8 cellular contexts compared by ENCODE assay signal in genomic region chr1:28582248-28582615, GRCh38.
DNase-seq lines count a peak whose midpoint lies in the region; ATAC-seq, FAIRE-seq and TF ChIP-seq lines count a peak whose summit lies in the region.

No MANE protein-coding gene starts in this region.

- H3K4me1 ChIP-seq in OCI-LY1 (ENCODE audit: insufficient read depth, low read length, severe bottlenecking) = peaks cover 42% of the 10 kb centered on the region
- peaks cover 14% of the 10 kb centered on the region for H3K4me1 ChIP-seq in effector memory CD4-positive, alpha-beta T cell (ENCODE audit: control insufficient read depth, insufficient read depth, low read length, poor library complexity, severe bottlenecking)
- peaks cover 7 to 16% of the 10 kb centered on the region in 2 donors for H3K4me1 ChIP-seq in muscle layer of duodenum (ENCODE audit: control insufficient read depth in 1 of 2, insufficient read depth in 2 of 2, low read length in 2 of 2)

- peak overlapping the region; percentile 90 for H3K9ac ChIP-seq in OCI-LY1 (ENCODE audit: low read length)

- H3K9me3 ChIP-seq in OCI-LY1 (ENCODE audit: low read length) (no peaks in the 10 kb centered on the region), muscle layer of duodenum (ENCODE audit: control insufficient read depth in 1 of 2, low read length in 2 of 2) (no peaks in the 10 kb centered on the region)
- no peaks in the 10 kb centered on the region for H3K9me3 ChIP-seq in effector memory CD4-positive, alpha-beta T cell (ENCODE audit: control insufficient read depth, low read length)

- peaks cover 8% of the 10 kb centered on the region; the same call in 1 of the 2 replicates for H3F3A ChIP-seq in OCI-LY1 (ENCODE audit: insufficient read depth, low read length)

- H3K79me2 ChIP-seq in OCI-LY1 (ENCODE audit: insufficient read depth, low read length) = peaks cover 16% of the 10 kb centered on the region

- no peak for FAIRE-seq in H54 (lab: Jason Lieb, UNC)

- no peak for TF ChIP-seq CTCF in OCI-LY1 (IDR thresholded peaks at IDR 0.05; ENCODE audit: low read length)

- DNase-seq in NCI-H82 (lab: John Stamatoyannopoulos, UW) (peak; percentile 53), NCI-H82 treated with DMSO at 0.1 percent for 48 hours (lab: John Stamatoyannopoulos, UW; ENCODE audit: unreplicated experiment) (no peak), H54 (ENCODE audit: insufficient read length, low spot score) (no peak)
- DNase-seq in effector memory CD4-positive, alpha-beta T cell = no peak
- DNase-seq in activated CD8-positive, alpha-beta memory T cell treated with anti-CD3 and anti-CD28 coated beads, Interleukin-2, amount 50 U/mL, for 4 hours = no peak

- H4K20me1 ChIP-seq in OCI-LY1 (ENCODE audit: insufficient read depth, low read length) = no peaks in the 10 kb centered on the region

- TF ChIP-seq POLR2A in H54 (IDR thresholded peaks at IDR 0.05; ENCODE audit: low read depth, low read length) = no peak

- no peaks in the 10 kb centered on the region for H3K27me3 ChIP-seq in OCI-LY1 (ENCODE audit: insufficient read depth, low read length)
- no peaks in the 10 kb centered on the region for H3K27me3 ChIP-seq in effector memory CD4-positive, alpha-beta T cell (replicated peaks; ENCODE audit: control insufficient read depth, insufficient read depth, low read length, poor library complexity, severe bottlenecking)
- no peaks in the 10 kb centered on the region for H3K27me3 ChIP-seq in muscle layer of duodenum (ENCODE audit: low read depth, low read length)

- no peaks in the 10 kb centered on the region for H3K9me2 ChIP-seq in OCI-LY1 (ENCODE audit: low read depth, low read length)

- ATAC-seq in HG03135 (IDR thresholded peaks at IDR 0.05; ENCODE audit: unreplicated experiment) = no peak

- H3K4me2 ChIP-seq in OCI-LY1 (ENCODE audit: low read length) = peak overlapping the region; percentile 79

- H2AFZ ChIP-seq in OCI-LY1 (ENCODE audit: low read length) = no peak overlapping the region

- H3K36me3 ChIP-seq in OCI-LY1 (ENCODE audit: insufficient read depth, low read length) = peaks cover 44% of the 10 kb centered on the region
- peaks cover 19% of the 10 kb centered on the region for H3K36me3 ChIP-seq in effector memory CD4-positive, alpha-beta T cell (ENCODE audit: control insufficient read depth, insufficient read depth, low read length)
- peaks cover 23 to 26% of the 10 kb centered on the region in 2 donors for H3K36me3 ChIP-seq in muscle layer of duodenum (ENCODE audit: control insufficient read depth in 1 of 2, insufficient read depth in 2 of 2, low read length in 2 of 2)

- peak overlapping the region; percentile 31 for H3K27ac ChIP-seq in OCI-LY1 (ENCODE audit: low read depth, low read length, poor library complexity, severe bottlenecking)
- peak overlapping the region; percentile 84 for H3K27ac ChIP-seq in effector memory CD4-positive, alpha-beta T cell (ENCODE audit: insufficient read depth, low read length, poor library complexity, severe bottlenecking)
- peak overlapping the region; percentile 90 for H3K27ac ChIP-seq in muscle layer of duodenum (ENCODE audit: low read length)

- H3K4me3 ChIP-seq in OCI-LY1 (ENCODE audit: low read depth, low read length, poor library complexity, severe bottlenecking) (peak overlapping the region; percentile 86), muscle layer of duodenum (ENCODE audit: low read depth in 1 of 2, low read length in 2 of 2) (peak overlapping the region; percentile 87 to 96)
- peak overlapping the region; percentile 99 for H3K4me3 ChIP-seq in effector memory CD4-positive, alpha-beta T cell (ENCODE audit: insufficient read depth, low read depth, low read length, poor library complexity, severe bottlenecking)

Comparison
In these comparisons a context has a peak if more than half of its experiments do, and no peak if none do; other contexts are left out.
1. H3K27ac ChIP-seq: peak in every context shown above with its lines; median percentile 90 in muscle layer of duodenum; 84 in effector memory CD4-positive, alpha-beta T cell; 31 in OCI-LY1.